Comparison of ENCODE assay signal across 15 cellular contexts in the genomic region with DNA sequence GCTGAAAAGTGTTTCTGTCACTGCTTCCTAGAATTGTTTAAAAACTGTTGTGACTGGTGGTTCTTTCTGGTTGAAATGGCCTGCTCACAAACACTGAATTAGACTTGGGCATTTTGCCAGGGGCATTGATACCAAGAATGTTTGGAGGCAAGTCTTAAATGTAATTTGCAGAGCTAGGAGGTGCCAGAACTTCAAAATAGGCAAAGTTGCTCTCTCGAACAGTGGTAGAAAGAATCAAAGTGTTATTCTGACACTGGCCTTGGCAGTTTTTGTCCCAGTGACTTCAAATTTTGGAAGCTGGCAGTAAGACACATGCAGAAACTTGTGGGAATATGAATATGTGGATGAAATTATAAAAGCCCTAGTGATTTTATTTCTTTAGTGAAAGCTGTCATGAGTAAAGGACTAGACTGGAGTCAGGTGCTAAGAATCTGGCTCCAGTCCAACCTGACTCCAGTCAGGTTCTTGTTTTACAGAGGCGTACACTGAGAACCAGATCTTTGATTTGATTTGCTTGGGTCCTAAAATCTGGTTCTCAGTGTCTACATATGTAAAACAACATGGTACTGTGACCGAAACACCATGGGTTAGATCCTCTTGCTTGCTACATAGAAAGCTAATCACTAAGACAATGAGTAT. TPM values are rescaled to one million over a fixed set of nuclear protein-coding genes. Genes with fewer than 3 reads are reported as not detected.
DNase-seq lines count a peak whose midpoint lies in the region; ATAC-seq and TF ChIP-seq lines count a peak whose summit lies in the region.
"Had no signal": no experiment of that assay in that cellular context is flagged by ENCODE, and none has a peak within 500 bp of the region (broad histone marks: within the 10 kb centered on the region; RNA-seq: fewer than 3 reads in every experiment).

No MANE protein-coding gene starts in this region.

- TF ChIP-seq EP300 in ovary (IDR thresholded peaks at IDR 0.05), result no peak

- no peak overlapping the region for H3K4me2 ChIP-seq in osteoblast (ENCODE audit: insufficient read depth, low read length)
- H3K4me2 ChIP-seq: hepatocyte had no signal

- no peaks in the 10 kb centered on the region for H3K4me1 ChIP-seq in CD4-positive, alpha-beta memory T cell (ENCODE audit: insufficient read depth, low read length)
- no peaks in the 10 kb centered on the region for H3K4me1 ChIP-seq in osteoblast (ENCODE audit: insufficient read depth, low read length)
- H3K4me1 ChIP-seq in ovary (ENCODE audit: insufficient read depth), result no peaks in the 10 kb centered on the region

- peaks cover 0 to 20% (median 6%) of the 10 kb centered on the region in 8 donors for H3K9me3 Mint-ChIP-seq in CD4-positive, alpha-beta memory T cell
- H3K9me3 Mint-ChIP-seq: activated CD4-positive, alpha-beta T cell treated with anti-CD3 and anti-CD28 coated beads, Interleukin-2, amount 10 ng/mL, durations not matched to agents 24 days and 14 days had no signal

- H3K36me3 Mint-ChIP-seq in CD4-positive, alpha-beta memory T cell, result peaks cover 0 to 14% of the 10 kb centered on the region in 2 donors

- intact Hi-C loops in CD4-positive, alpha-beta memory T cell (cut with micrococcal nuclease), result no loop called here
- intact Hi-C loops in ovary (cut with DNase I), result no loop called here

- POLR2A ChIA-PET in CD4-positive, alpha-beta memory T cell (lab: Charles Lee; ENCODE audit: partially characterized antibody), result no interaction called here

- DNase-seq in DMS 273 (lab: John Stamatoyannopoulos, UW; ENCODE audit: unreplicated experiment) (peak; percentile 4), DMS 273 treated with DMSO at 0.1 percent for 48 hours (lab: John Stamatoyannopoulos, UW) (no peak), medulla oblongata (ENCODE audit: extremely low spot score) (peak; percentile 41), osteoblast (ENCODE audit: insufficient read length, low spot score, missing footprints) (no peak), ovary (no peak)
- no peak for DNase-seq in CD4-positive, alpha-beta memory T cell
- DNase-seq: activated CD4-positive, alpha-beta T cell treated with anti-CD3 and anti-CD28 coated beads, Interleukin-2, amount 10 ng/mL, durations not matched to agents 24 days and 14 days; activated naive CD4-positive, alpha-beta T cell treated with Interleukin-2 at 50 U/mL for 16 hours; NCI-H2107 had no signal

- ATAC-seq in HG02610 (IDR thresholded peaks at IDR 0.05; ENCODE audit: unreplicated experiment), result peak; percentile 23
- ATAC-seq in HG03521 (IDR thresholded peaks at IDR 0.05; ENCODE audit: unreplicated experiment), result peak; percentile 4

- H3K4me1 Mint-ChIP-seq in CD4-positive, alpha-beta memory T cell, result peaks cover 0 to 2% (median under 1%) of the 10 kb centered on the region in 4 donors
- H3K4me1 Mint-ChIP-seq: activated CD4-positive, alpha-beta T cell treated with anti-CD3 and anti-CD28 coated beads, Interleukin-2, amount 10 ng/mL, durations not matched to agents 24 days and 14 days had no signal

- TF ChIP-seq CTCF in osteoblast (IDR thresholded peaks at IDR 0.05; ENCODE audit: extremely low read depth, low read depth, low read length), result no peak
- TF ChIP-seq CTCF in ovary (IDR thresholded peaks at IDR 0.05), result no peak

- H3K27ac ChIP-seq in CD4-positive, alpha-beta memory T cell (ENCODE audit: low read depth, low read length), result no peak overlapping the region
- H3K27ac ChIP-seq in osteoblast (ENCODE audit: low read depth, low read length), result no peak overlapping the region
- no peak overlapping the region for H3K27ac ChIP-seq in ovary
- H3K27ac ChIP-seq: 22Rv1, coronary artery, hepatocyte had no signal

- H3K4me3 ChIP-seq in CD4-positive, alpha-beta memory T cell (ENCODE audit: low read length in 2 of 2), result no peak overlapping the region
- H3K4me3 ChIP-seq in osteoblast (ENCODE audit: insufficient read depth, low read length), result no peak overlapping the region
- H3K4me3 ChIP-seq in ovary, result no peak overlapping the region
- H3K4me3 ChIP-seq: coronary artery, hepatocyte, mucosa of descending colon had no signal

- TF ChIP-seq POLR2A in ovary (IDR thresholded peaks at IDR 0.05), result no peak

- H3K36me3 ChIP-seq in CD4-positive, alpha-beta memory T cell (ENCODE audit: insufficient read depth, low read length), result no peaks in the 10 kb centered on the region
- H3K36me3 ChIP-seq in osteoblast (ENCODE audit: insufficient read depth, low read length) (no peaks in the 10 kb centered on the region), ovary (no peaks in the 10 kb centered on the region)

- H3K79me2 ChIP-seq in osteoblast (ENCODE audit: insufficient read depth, low read length), result no peaks in the 10 kb centered on the region
- H3K79me2 ChIP-seq: hepatocyte had no signal

- no peaks in the 10 kb centered on the region for H3K27me3 ChIP-seq in CD4-positive, alpha-beta memory T cell (ENCODE audit: insufficient read depth, low read length)
- H3K27me3 ChIP-seq in osteoblast (ENCODE audit: insufficient read depth, low read length) (no peaks in the 10 kb centered on the region), ovary (no peaks in the 10 kb centered on the region)
- H3K27me3 ChIP-seq: hepatocyte had no signal

- H4K20me1 ChIP-seq in osteoblast (ENCODE audit: insufficient read depth, low read length), result no peaks in the 10 kb centered on the region

- 78 to 82% (median 81%) methylated on average over 3 of the region's 3 CpGs for WGBS in ovary, 3 donors

- H3K4me3 Mint-ChIP-seq in CD4-positive, alpha-beta memory T cell, result no peak overlapping the region
- H3K4me3 Mint-ChIP-seq: activated CD4-positive, alpha-beta T cell treated with anti-CD3 and anti-CD28 coated beads, Interleukin-2, amount 10 ng/mL, durations not matched to agents 24 days and 14 days had no signal

- peaks cover 0 to 1% of the 10 kb centered on the region in 2 donors for H3K27me3 Mint-ChIP-seq in CD4-positive, alpha-beta memory T cell
- H3K27me3 Mint-ChIP-seq: activated CD4-positive, alpha-beta T cell treated with anti-CD3 and anti-CD28 coated beads, Interleukin-2, amount 10 ng/mL, durations not matched to agents 24 days and 14 days had no signal

- H3K27ac Mint-ChIP-seq in CD4-positive, alpha-beta memory T cell, result no peak overlapping the region
- H3K27ac Mint-ChIP-seq: activated CD4-positive, alpha-beta T cell treated with anti-CD3 and anti-CD28 coated beads, Interleukin-2, amount 10 ng/mL, durations not matched to agents 24 days and 14 days had no signal

- no peaks in the 10 kb centered on the region for H3K9me3 ChIP-seq in CD4-positive, alpha-beta memory T cell (ENCODE audit: control insufficient read depth in 1 of 2, low read length in 2 of 2)
- H3K9me3 ChIP-seq in osteoblast (ENCODE audit: low read depth, low read length) (no peaks in the 10 kb centered on the region), ovary (no peaks in the 10 kb centered on the region)

- CTCF ChIA-PET in CD4-positive, alpha-beta memory T cell (lab: Charles Lee; ENCODE audit: partially characterized antibody), result interaction anchor here (0.9 to 1.4 kb wide), 2 partner anchors 21 kb away, joined by 3 to 5 read pairs; partner anchors contain the start of gene SVIP

- H2AFZ ChIP-seq in osteoblast (ENCODE audit: low read length), result no peak overlapping the region
- H2AFZ ChIP-seq: hepatocyte had no signal

RNA-seq across cellular contexts. Expression of gene SVIP, which starts 20.9 kb away (rescaled TPM):
- 10 to 100 TPM; 64.3 to 73.8 TPM for total RNA-seq in CD4-positive, alpha-beta memory T cell
- 10 to 100 TPM; 46.5 to 75.0 TPM for polyA plus RNA-seq in CD4-positive, alpha-beta memory T cell
- 1.8 and 2.9 TPM in 2 replicates for total RNA-seq in osteoblast
- total RNA-seq in ovary, result 10 to 100 TPM; 15.5 to 37.4 (median 21.1) TPM
- polyA plus RNA-seq in ovary, result 10 to 100 TPM; 10.5 to 26.4 TPM

RNA-seq across cellular contexts. Expression of gene CCDC179, which starts 51.6 kb away (rescaled TPM):
- total RNA-seq in CD4-positive, alpha-beta memory T cell, result not detected
- polyA plus RNA-seq in CD4-positive, alpha-beta memory T cell, result not detected
- total RNA-seq in osteoblast, result not detected in 2 replicates
- total RNA-seq in ovary, result not detected
- polyA plus RNA-seq in ovary, result not detected
- total RNA-seq: activated CD4-positive, alpha-beta T cell treated with anti-CD3 and anti-CD28 coated beads, Interleukin-2, amount 10 ng/mL, durations not matched to agents 24 days and 14 days; hepatocyte; mucosa of descending colon had no signal
- polyA plus RNA-seq: hepatocyte had no signal

Comparison
In these comparisons a context has a peak if more than half of its experiments do, and no peak if none do; other contexts are left out.
1. DNase-seq: peak in DMS 273 (single experiment) and medulla oblongata (single experiment); none in DMS 273 treated with DMSO at 0.1 percent for 48 hours (single experiment), CD4-positive, alpha-beta memory T cell (0 of 5), osteoblast (single experiment) and ovary (0 of 5).